10 cellular contexts compared by ENCODE assay signal in the genomic region with DNA sequence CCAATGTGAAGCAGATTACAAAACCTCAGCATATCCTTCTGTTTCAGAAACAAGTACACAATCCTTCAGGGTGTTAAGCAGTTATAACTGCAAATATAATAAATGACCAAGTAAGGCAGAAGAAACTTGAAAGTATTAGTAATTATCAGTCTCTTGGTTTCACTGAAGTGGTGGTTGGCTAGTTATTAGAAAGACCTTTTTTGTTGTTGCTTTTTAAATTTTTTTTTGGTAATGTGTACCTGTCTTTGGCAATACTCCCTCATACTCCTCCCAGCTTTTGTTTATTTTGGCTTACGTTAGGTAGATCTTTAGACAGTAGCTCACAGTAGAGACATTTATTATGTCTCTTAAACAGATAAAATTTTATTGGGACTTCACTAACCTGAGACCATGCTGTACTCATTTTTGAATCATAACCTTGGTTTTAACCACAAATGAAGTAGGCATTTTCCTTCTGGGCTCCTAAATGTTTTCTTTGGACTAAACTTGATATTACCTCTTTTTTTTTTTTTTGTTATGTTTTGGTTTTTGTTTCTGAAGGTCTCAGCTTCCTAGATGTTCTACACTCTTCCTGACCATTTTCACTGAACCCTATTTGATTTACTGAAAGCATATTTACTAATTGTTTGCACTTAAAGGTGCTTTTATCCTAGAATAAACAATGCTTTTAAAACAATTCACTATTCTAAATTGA. TPM values are rescaled to one million over a fixed set of nuclear protein-coding genes. Genes with fewer than 3 reads are reported as not detected.
A peak's percentile ranks its signal among the peaks of the same experiment; 100 is the strongest.
DNase-seq lines count a peak whose midpoint lies in the region; ATAC-seq, FAIRE-seq and TF ChIP-seq lines count a peak whose summit lies in the region.
"Had no signal": no experiment of that assay in that cellular context is flagged by ENCODE, and none has a peak within 500 bp of the region (broad histone marks: within the 10 kb centered on the region; RNA-seq: fewer than 3 reads in every experiment).

No MANE protein-coding gene starts in this region.

- H3K27ac Mint-ChIP-seq in activated CD4-positive, alpha-beta T cell treated with anti-CD3 and anti-CD28 coated beads, Interleukin-2, amount 10 ng/mL, durations not matched to agents 7 days and 5 days, result peak overlapping the region; percentile 1

- no peak for TF ChIP-seq POLR2A in testis (IDR thresholded peaks at IDR 0.05)

- ATAC-seq in HG03571 (IDR thresholded peaks at IDR 0.05; ENCODE audit: unreplicated experiment), result peak; percentile 46
- no peak for ATAC-seq in Right ventricle myocardium inferior

- peaks cover 5% of the 10 kb centered on the region for H3K36me3 Mint-ChIP-seq in activated CD4-positive, alpha-beta T cell treated with anti-CD3 and anti-CD28 coated beads, Interleukin-2, amount 10 ng/mL, durations not matched to agents 7 days and 5 days (ENCODE audit: low read depth)

- H3K4me3 ChIP-seq in bronchial epithelial cell (ENCODE audit: low read depth, low read length) (no peak overlapping the region), skeletal muscle satellite cell (ENCODE audit: low read length) (peak overlapping the region; percentile 19), testis (no peak overlapping the region)
- H3K4me3 ChIP-seq: skin epidermis had no signal

- TF ChIP-seq CTCF in bronchial epithelial cell (IDR thresholded peaks at IDR 0.05; ENCODE audit: insufficient read depth, low read length, severe bottlenecking), result no peak
- TF ChIP-seq CTCF in testis (IDR thresholded peaks at IDR 0.05), result no peak

- no peaks in the 10 kb centered on the region for H3K9me3 Mint-ChIP-seq in activated CD4-positive, alpha-beta T cell treated with anti-CD3 and anti-CD28 coated beads, Interleukin-2, amount 10 ng/mL, durations not matched to agents 7 days and 5 days

- CTCF ChIA-PET in activated CD4-positive, alpha-beta T cell treated with anti-CD3 and anti-CD28 coated beads, Interleukin-2, amount 10 ng/mL, durations not matched to agents 7 days and 5 days (lab: Charles Lee), result interaction anchor here (0.7 to 1.0 kb wide), 3 partner anchors 44 to 408 kb away, joined by 3 to 4 read pairs (median 3); no protein-coding TSS in a partner anchor

- WGBS in testis, 2 donors, result 35 to 38% methylated on average over 1 of the region's 1 CpG

- intact Hi-C loops in Right ventricle myocardium inferior (cut with DNase I), result no loop called here
- intact Hi-C loops in testis (cut with DNase I; ENCODE audit: low total_unique reads), result no loop called here

- POLR2A ChIA-PET in activated CD4-positive, alpha-beta T cell treated with anti-CD3 and anti-CD28 coated beads, Interleukin-2, amount 10 ng/mL, durations not matched to agents 7 days and 5 days (lab: Charles Lee), result interaction anchor here (0.7 kb wide), 1 partner anchor 26 kb away, joined by 5 read pairs; no protein-coding TSS in a partner anchor

- H3K27me3 Mint-ChIP-seq in activated CD4-positive, alpha-beta T cell treated with anti-CD3 and anti-CD28 coated beads, Interleukin-2, amount 10 ng/mL, durations not matched to agents 7 days and 5 days, result no peaks in the 10 kb centered on the region

- peak overlapping the region; percentile 31 for H3K9ac ChIP-seq in skeletal muscle satellite cell (ENCODE audit: low read depth, low read length)

- H3K27ac ChIP-seq in testis, result no peak overlapping the region

- DNase-seq in activated CD4-positive, alpha-beta T cell treated with anti-CD3 and anti-CD28 coated beads, Interleukin-2, amount 10 ng/mL, durations not matched to agents 7 days and 5 days, result no peak
- DNase-seq in activated CD4-positive, alpha-beta T cell treated with anti-CD3 and anti-CD28 coated beads for 4 hours, result no peak
- DNase-seq in bronchial epithelial cell (ENCODE audit: low read depth) (peak; percentile 61), Right ventricle myocardium inferior (ENCODE audit: missing footprints) (no peak), NCI-H1694 (lab: John Stamatoyannopoulos, UW) (no peak), testis (no peak)
- DNase-seq: effector memory CD4-positive, alpha-beta T cell had no signal

- H3K4me1 Mint-ChIP-seq in activated CD4-positive, alpha-beta T cell treated with anti-CD3 and anti-CD28 coated beads, Interleukin-2, amount 10 ng/mL, durations not matched to agents 7 days and 5 days, result peaks cover 48% of the 10 kb centered on the region

- peaks cover 23% of the 10 kb centered on the region for H3K4me1 ChIP-seq in skeletal muscle satellite cell (ENCODE audit: control insufficient read depth, insufficient read depth, low read length)
- peaks cover 4% of the 10 kb centered on the region for H3K4me1 ChIP-seq in testis

- H3K9me3 ChIP-seq in skeletal muscle satellite cell (replicated peaks; ENCODE audit: low read length) (no peaks in the 10 kb centered on the region), testis (no peaks in the 10 kb centered on the region)

- H3K27me3 ChIP-seq in bronchial epithelial cell (ENCODE audit: control insufficient read depth, insufficient read depth, low read length) (no peaks in the 10 kb centered on the region), skeletal muscle satellite cell (ENCODE audit: control insufficient read depth, insufficient read depth, low read length) (no peaks in the 10 kb centered on the region), testis (no peaks in the 10 kb centered on the region)

- FAIRE-seq in bronchial epithelial cell (lab: Jason Lieb, UNC), result no peak

- H3K36me3 ChIP-seq in bronchial epithelial cell (ENCODE audit: control insufficient read depth, insufficient read depth, low read length) (no peaks in the 10 kb centered on the region), skeletal muscle satellite cell (ENCODE audit: insufficient read depth, low read length) (no peaks in the 10 kb centered on the region), testis (ENCODE audit: low read depth, missing control alignments) (no peaks in the 10 kb centered on the region)

- no peak overlapping the region for H3K4me3 Mint-ChIP-seq in activated CD4-positive, alpha-beta T cell treated with anti-CD3 and anti-CD28 coated beads, Interleukin-2, amount 10 ng/mL, durations not matched to agents 7 days and 5 days

- peak overlapping the region; percentile 76 for H3K4me2 ChIP-seq in skeletal muscle satellite cell (ENCODE audit: low read length)

RNA-seq across cellular contexts. Expression of a gene that starts 6.4 kb away (rescaled TPM):
- 10 to 100 TPM; 35.1 to 40.3 TPM for total RNA-seq in activated CD4-positive, alpha-beta T cell treated with anti-CD3 and anti-CD28 coated beads, Interleukin-2, amount 10 ng/mL, durations not matched to agents 7 days and 5 days
- 24.0 and 30.9 TPM in 2 replicates for total RNA-seq in bronchial epithelial cell
- 14.2 and 22.6 TPM in 2 replicates for total RNA-seq in skeletal muscle satellite cell (2012; rRNA removed)
- total RNA-seq in Right ventricle myocardium inferior, result 10.0 TPM
- total RNA-seq in testis, result 10 to 100 TPM; 33.5 to 35.7 TPM
- 10.4 TPM for polyA plus RNA-seq in testis (ENCODE audit: insufficient read depth, low read depth, low replicate concordance)
